ENCODE assay signal across 2 cellular contexts in the genomic region with DNA sequence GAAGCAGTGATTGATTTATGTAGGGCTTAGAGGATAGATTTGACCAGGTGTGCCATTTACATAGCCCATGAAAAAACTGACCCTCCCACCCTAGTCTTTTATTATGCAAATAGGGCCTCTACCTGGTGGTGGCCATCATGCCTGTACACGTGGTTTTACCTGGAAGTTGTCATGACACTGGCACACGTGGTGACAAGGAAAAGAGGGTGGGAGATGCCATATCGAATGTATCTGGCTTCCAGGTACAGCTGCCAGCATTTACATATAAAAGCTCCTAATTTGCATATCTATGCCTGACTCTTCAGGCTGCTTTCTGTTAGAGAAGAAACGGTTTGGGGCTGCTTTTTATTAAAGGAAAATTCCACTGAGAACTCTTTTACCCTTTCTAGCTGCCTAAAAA.
TF ChIP-seq lines count a peak whose summit lies in the region.

No MANE protein-coding gene starts in this region.

TF ChIP-seq in GM23338, 12 proteins besides CTCF, POLR2A, EP300 and RAD21:
- no peak for TF ChIP-seq STAT1 (IDR thresholded peaks at IDR 0.05; ENCODE audit: unreplicated experiment)
- no peak for TF ChIP-seq POLR2AphosphoS5 (IDR thresholded peaks at IDR 0.05; ENCODE audit: low read depth)

TF ChIP-seq in H1, 55 proteins besides CTCF, POLR2A, EP300 and RAD21:
- TF ChIP-seq RFX5 (IDR thresholded peaks at IDR 0.05; ENCODE audit: borderline replicate concordance, low read depth, low read length), result no peak
- no peak; the same call in 1 of the 2 replicates for TF ChIP-seq ATF2 (IDR thresholded peaks at IDR 0.05; ENCODE audit: low read length)
- no peak for TF ChIP-seq POLR2AphosphoS5 (IDR thresholded peaks at IDR 0.05; ENCODE audit: low read depth, low read length)
- no peak for TF ChIP-seq EGR1 (IDR thresholded peaks at IDR 0.05; ENCODE audit: borderline replicate concordance, low read depth, low read length)
- peak; percentile 82 for TF ChIP-seq POU5F1 (IDR thresholded peaks at IDR 0.05; ENCODE audit: low read depth, low read length)
- TF ChIP-seq KDM4A (IDR thresholded peaks at IDR 0.05; ENCODE audit: low read depth, low read length, severe bottlenecking), result no peak
- TF ChIP-seq TAF7 (optimal IDR thresholded peaks at IDR 0.05; ENCODE audit: borderline replicate concordance, low read depth, low read length), result no peak
- peak; percentile 99 for TF ChIP-seq MAX (IDR thresholded peaks at IDR 0.05)
- no peak for TF ChIP-seq RBBP5 (IDR thresholded peaks at IDR 0.05; ENCODE audit: borderline replicate concordance, low read depth, low read length)
- no peak for TF ChIP-seq JUN (IDR thresholded peaks at IDR 0.05; ENCODE audit: low read depth, low read length)
- peak; percentile 82 for TF ChIP-seq TCF12 (IDR thresholded peaks at IDR 0.05; ENCODE audit: low read depth, low read length)
- no peak for TF ChIP-seq CHD1 (IDR thresholded peaks at IDR 0.05; ENCODE audit: low read depth, low read length)
- TF ChIP-seq GTF2F1 (IDR thresholded peaks at IDR 0.05; ENCODE audit: borderline replicate concordance, low read depth, low read length), result no peak
- TF ChIP-seq SP2 (IDR thresholded peaks at IDR 0.05; ENCODE audit: low read length), result no peak
- no peak for TF ChIP-seq ATF3 (IDR thresholded peaks at IDR 0.05; ENCODE audit: insufficient read depth, low read depth, low read length)
- no peak for TF ChIP-seq KDM5A (IDR thresholded peaks at IDR 0.05; ENCODE audit: low read length)
- no peak for TF ChIP-seq CBX5 (IDR thresholded peaks at IDR 0.05; ENCODE audit: low read depth, low read length)
- TF ChIP-seq E2F6 (IDR thresholded peaks at IDR 0.05), result peak; percentile 87
- TF ChIP-seq RNF2 (IDR thresholded peaks at IDR 0.05; ENCODE audit: borderline replicate concordance, low read depth, low read length, missing control alignments, poor library complexity, severe bottlenecking), result no peak
- TF ChIP-seq ASH2L (IDR thresholded peaks at IDR 0.05; ENCODE audit: low read length), result no peak
- no peak for TF ChIP-seq CHD2 (IDR thresholded peaks at IDR 0.05; ENCODE audit: low read length)
- TF ChIP-seq RXRA (IDR thresholded peaks at IDR 0.05; ENCODE audit: insufficient read depth, low read depth, low read length), result no peak
- TF ChIP-seq GABPA (IDR thresholded peaks at IDR 0.05; ENCODE audit: borderline replicate concordance, insufficient read depth, low read length), result no peak
- TF ChIP-seq CEBPB (IDR thresholded peaks at IDR 0.05; ENCODE audit: low read depth, low read length), result no peak
- no peak for TF ChIP-seq HDAC6 (IDR thresholded peaks at IDR 0.05; ENCODE audit: low read depth, low read length)
- peak; percentile 79; the same call in 1 of the 2 replicates for TF ChIP-seq SP1 (IDR thresholded peaks at IDR 0.05; ENCODE audit: low read depth, low read length)
- no peak for TF ChIP-seq CHD7 (IDR thresholded peaks at IDR 0.05; ENCODE audit: insufficient replicate concordance, low read length)
- no peak for TF ChIP-seq CTBP2 (IDR thresholded peaks at IDR 0.05; ENCODE audit: borderline replicate concordance, insufficient read depth, insufficient read length, low read length)
- TF ChIP-seq SUZ12 (IDR thresholded peaks at IDR 0.05; ENCODE audit: low read length), result no peak
- TF ChIP-seq TBP (IDR thresholded peaks at IDR 0.05; ENCODE audit: low read depth, low read length), result no peak
- TF ChIP-seq CBX8 (IDR thresholded peaks at IDR 0.05; ENCODE audit: borderline replicate concordance, low read depth, low read length), result no peak
- 0 out of 2 replicates have a peak, but pooled peaks have one; percentile 33 for TF ChIP-seq TAF1 (IDR thresholded peaks at IDR 0.05; ENCODE audit: low read depth, low read length)
- peak; percentile 80 for TF ChIP-seq YY1 (IDR thresholded peaks at IDR 0.05; ENCODE audit: low read depth, low read length)
- TF ChIP-seq JUND (IDR thresholded peaks at IDR 0.05; ENCODE audit: low read length), result no peak
- TF ChIP-seq SIN3A (conservative IDR thresholded peaks at IDR 0.05 in 1 of 2, IDR thresholded peaks at IDR 0.05 in 1 of 2; ENCODE audit: low read depth in 1 of 2, low read length in 2 of 2), result peak; percentile 96 to 97
- peak in 1 of 2 experiments; percentile 79; a peak in 1 of 4 replicates for TF ChIP-seq HDAC2 (IDR thresholded peaks at IDR 0.05; ENCODE audit: borderline replicate concordance in 1 of 2, low read depth in 2 of 2, low read length in 2 of 2)
- no peak for TF ChIP-seq SIX5 (IDR thresholded peaks at IDR 0.05; ENCODE audit: low read depth, low read length)
- no peak for TF ChIP-seq CREB1 (IDR thresholded peaks at IDR 0.05)
- no peak for TF ChIP-seq PHF8 (conservative IDR thresholded peaks at IDR 0.05; ENCODE audit: low read depth, low read length)
- no peak for TF ChIP-seq BCL11A (IDR thresholded peaks at IDR 0.05; ENCODE audit: low read depth in 2 of 2, low read length in 2 of 2)
- TF ChIP-seq, protein P1, sequence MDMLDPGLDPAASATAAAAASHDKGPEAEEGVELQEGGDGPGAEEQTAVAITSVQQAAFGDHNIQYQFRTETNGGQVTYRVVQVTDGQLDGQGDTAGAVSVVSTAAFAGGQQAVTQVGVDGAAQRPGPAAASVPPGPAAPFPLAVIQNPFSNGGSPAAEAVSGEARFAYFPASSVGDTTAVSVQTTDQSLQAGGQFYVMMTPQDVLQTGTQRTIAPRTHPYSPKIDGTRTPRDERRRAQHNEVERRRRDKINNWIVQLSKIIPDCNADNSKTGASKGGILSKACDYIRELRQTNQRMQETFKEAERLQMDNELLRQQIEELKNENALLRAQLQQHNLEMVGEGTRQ (IDR thresholded peaks at IDR 0.05; ENCODE audit: low read length), result peak; percentile 76
- TF ChIP-seq SAP30 (IDR thresholded peaks at IDR 0.05; ENCODE audit: insufficient read depth, insufficient replicate concordance, low read length), result peak; percentile 69
- no peak for TF ChIP-seq SIRT6 (IDR thresholded peaks at IDR 0.05; ENCODE audit: low read length)
